In genomic region chr17:43135454-43135819, GRCh38 we compare ENCODE assay signal across 18 cellular contexts. TPM values are rescaled to one million over a fixed set of nuclear protein-coding genes. Genes with fewer than 3 reads are reported as not detected.
A peak's percentile ranks its signal among the peaks of the same experiment; 100 is the strongest.
DNase-seq lines count a peak whose midpoint lies in the region; ATAC-seq and TF ChIP-seq lines count a peak whose summit lies in the region.
"Had no signal": no experiment of that assay in that cellular context is flagged by ENCODE, and none has a peak within 500 bp of the region (broad histone marks: within the 10 kb centered on the region; RNA-seq: fewer than 3 reads in every experiment).

No MANE protein-coding gene starts in this region.

- H3K4me1 Mint-ChIP-seq in GM23338, result peaks cover 5% of the 10 kb centered on the region
- H3K4me1 Mint-ChIP-seq in activated T-cell treated with anti-CD3 and anti-CD28 coated beads, Interleukin-2, amount 50 U/mL, for 72 hours (ENCODE audit: low read depth), result peaks cover 12% of the 10 kb centered on the region

- H3K9me2 ChIP-seq in GM23338 (ENCODE audit: insufficient read depth), result no peaks in the 10 kb centered on the region
- no peaks in the 10 kb centered on the region for H3K9me2 ChIP-seq in SU-DHL-6 (replicated peaks; ENCODE audit: insufficient read depth, low read length)

- DNase-seq in GM23338 (ENCODE audit: low spot score) (peak; percentile 59), mesenteric fat pad (ENCODE audit: low spot score) (peak; percentile 75), mammary epithelial cell (no peak)
- DNase-seq in activated T-cell treated with anti-CD3 and anti-CD28 coated beads, Interleukin-2, amount 50 U/mL, for 72 hours, result no peak
- DNase-seq: DMS79; GOT3; NCI-H1092; NCI-H1436 treated with DMSO at 0.1 percent for 48 hours; NCI-H2029; NCI-H2227 treated with DMSO at 0.1 percent for 48 hours; NCI-H510A; NK-92 treated with Interleukin-12 subunit alpha and Interleukin-12 subunit beta, amount 100 ng/mL, for 24 hours; Peyer's patch; SJCRH30; T-helper 1 cell had no signal

- intact Hi-C loops in mammary epithelial cell (cut with micrococcal nuclease), result no loop called here

- H2AFZ ChIP-seq in GM23338 (no peak overlapping the region), SU-DHL-6 (ENCODE audit: low read depth, low read length, severe bottlenecking) (no peak overlapping the region), mammary epithelial cell (ENCODE audit: low read depth, low read length) (no peak overlapping the region)

- H3K27ac ChIP-seq in BLaER1 treated with 17β-estradiol and CSF1 and Interleukin-3, amounts not matched to agents 10 nM and 100 nM, result peak overlapping the region in 6 of 11 experiments; percentile 28 to 57 (median 44); a peak in 9 of 22 replicates
- H3K27ac ChIP-seq in GM23338 (ENCODE audit: low read depth) (no peak overlapping the region), SU-DHL-6 (ENCODE audit: low read depth, low read length) (peak overlapping the region; percentile 74), mammary epithelial cell (ENCODE audit: insufficient read depth, low read depth, low read length) (no peak overlapping the region)
- H3K27ac ChIP-seq: Peyer's patch, SJCRH30 had no signal

- dilution Hi-C loops in mammary epithelial cell (cut with HindIII; ENCODE audit: low sequenced_read_pairs), result no loop called here

- H3K9me3 ChIP-seq in BLaER1 treated with 17β-estradiol and CSF1 and Interleukin-3, amounts not matched to agents 10 nM and 100 nM (replicated peaks in 1 of 11), result no peaks in the 10 kb centered on the region
- H3K9me3 ChIP-seq in SU-DHL-6 (ENCODE audit: insufficient read depth, low read length) (no peaks in the 10 kb centered on the region), mammary epithelial cell (replicated peaks; ENCODE audit: insufficient read depth, low read length) (no peaks in the 10 kb centered on the region)
- H3K9me3 ChIP-seq: Peyer's patch, SJCRH30 had no signal

- no peak overlapping the region for H3K27ac Mint-ChIP-seq in GM23338
- no peak overlapping the region for H3K27ac Mint-ChIP-seq in activated T-cell treated with anti-CD3 and anti-CD28 coated beads, Interleukin-2, amount 50 U/mL, for 72 hours

- H3K4me3 Mint-ChIP-seq in GM23338, result no peak overlapping the region
- no peak overlapping the region for H3K4me3 Mint-ChIP-seq in activated T-cell treated with anti-CD3 and anti-CD28 coated beads, Interleukin-2, amount 50 U/mL, for 72 hours

- 0 out of 2 replicates have a peak, but pooled peaks cover 2% of the 10 kb centered on the region for H3F3A ChIP-seq in GM23338 (replicated peaks; ENCODE audit: low read depth)
- no peaks in the 10 kb centered on the region for H3F3A ChIP-seq in SU-DHL-6 (ENCODE audit: insufficient read depth)

- H3K79me2 ChIP-seq in GM23338 (replicated peaks; ENCODE audit: insufficient read depth), result no peaks in the 10 kb centered on the region
- H3K79me2 ChIP-seq in SU-DHL-6 (ENCODE audit: insufficient read depth, low read length), result no peaks in the 10 kb centered on the region
- peaks cover 5% of the 10 kb centered on the region for H3K79me2 ChIP-seq in mammary epithelial cell (ENCODE audit: insufficient read depth, low read length)

- peaks cover 50% of the 10 kb centered on the region for H3K36me3 Mint-ChIP-seq in GM23338 (ENCODE audit: low read depth)
- peaks cover 13 to 30% of the 10 kb centered on the region in 2 donors for H3K36me3 Mint-ChIP-seq in activated T-cell treated with anti-CD3 and anti-CD28 coated beads, Interleukin-2, amount 50 U/mL, for 72 hours (ENCODE audit: insufficient read depth in 2 of 2)

- H3K9ac ChIP-seq in BLaER1 treated with 17β-estradiol and CSF1 and Interleukin-3, amounts not matched to agents 10 nM and 100 nM, result peak overlapping the region in 2 of 11 experiments; percentile 6 to 54; a peak in 1 of 22 replicates
- H3K9ac ChIP-seq in SU-DHL-6 (ENCODE audit: low read length) (no peak overlapping the region), mammary epithelial cell (ENCODE audit: insufficient read depth, low read length) (no peak overlapping the region)

- CTCF ChIA-PET in mammary epithelial cell (lab: Charles Lee; ENCODE audit: low non-redundant PET), result no interaction called here

- peaks cover 23 to 52% (median 41%) of the 10 kb centered on the region in 11 experiments for H3K36me3 ChIP-seq in BLaER1 treated with 17β-estradiol and CSF1 and Interleukin-3, amounts not matched to agents 10 nM and 100 nM
- H3K36me3 ChIP-seq in GM23338 (ENCODE audit: insufficient read depth) (no peaks in the 10 kb centered on the region), SU-DHL-6 (ENCODE audit: low read length) (no peaks in the 10 kb centered on the region), mammary epithelial cell (ENCODE audit: insufficient read depth, low read length) (peaks cover 13% of the 10 kb centered on the region)

- no peak overlapping the region for H3K4me3 ChIP-seq in BLaER1 treated with 17β-estradiol and CSF1 and Interleukin-3, amounts not matched to agents 10 nM and 100 nM
- H3K4me3 ChIP-seq in GM23338 (no peak overlapping the region), SU-DHL-6 (ENCODE audit: insufficient read depth, low read length, poor library complexity, severe bottlenecking) (no peak overlapping the region), mammary epithelial cell (replicated peaks in 1 of 3; ENCODE audit: insufficient read depth in 1 of 3, low read depth in 2 of 3, low read length in 3 of 3) (no peak overlapping the region)
- H3K4me3 ChIP-seq: Peyer's patch, SJCRH30 had no signal

- H3K9me3 Mint-ChIP-seq in GM23338, result peaks cover 17% of the 10 kb centered on the region; the same call in 2 of the 3 replicates
- H3K9me3 Mint-ChIP-seq in activated T-cell treated with anti-CD3 and anti-CD28 coated beads, Interleukin-2, amount 50 U/mL, for 72 hours, result peaks cover 0 to 2% of the 10 kb centered on the region in 2 donors

- peaks cover 2% of the 10 kb centered on the region for H3K27me3 Mint-ChIP-seq in GM23338 (ENCODE audit: insufficient read depth, low read depth, poor library complexity)
- no peaks in the 10 kb centered on the region for H3K27me3 Mint-ChIP-seq in activated T-cell treated with anti-CD3 and anti-CD28 coated beads, Interleukin-2, amount 50 U/mL, for 72 hours (ENCODE audit: low read depth)

- TF ChIP-seq CTCF in GM23338 (conservative IDR thresholded peaks at IDR 0.05; ENCODE audit: low read depth in 2 of 2) (peak; percentile 34 to 60), SU-DHL-6 (IDR thresholded peaks at IDR 0.05; ENCODE audit: insufficient read depth, low read length, poor library complexity, severe bottlenecking) (no peak), mammary epithelial cell (conservative IDR thresholded peaks at IDR 0.05 in 1 of 2, IDR thresholded peaks at IDR 0.05 in 1 of 2; ENCODE audit: extremely low read depth in 1 of 2, insufficient read depth in 1 of 2, low read depth in 1 of 2, low read length in 2 of 2) (no peak)

- in situ Hi-C loops in mammary epithelial cell (cut with MboI; ENCODE audit: low sequenced_read_pairs in 2 of 2), result no loop called here

- no peaks in the 10 kb centered on the region for H3K27me3 ChIP-seq in BLaER1 treated with 17β-estradiol and CSF1 and Interleukin-3, amounts not matched to agents 10 nM and 100 nM
- H3K27me3 ChIP-seq in GM23338 (ENCODE audit: insufficient read depth), result no peaks in the 10 kb centered on the region
- no peaks in the 10 kb centered on the region for H3K27me3 ChIP-seq in SU-DHL-6 (ENCODE audit: low read length)
- no peaks in the 10 kb centered on the region for H3K27me3 ChIP-seq in mammary epithelial cell (ENCODE audit: insufficient read depth, low read length)
- H3K27me3 ChIP-seq: Peyer's patch, SJCRH30 had no signal

- no TSS peak for BruUV-seq in mammary epithelial cell (replicated peaks; lab: Mats Ljungman, UMichigan)

- 100% methylated on average over 1 of the region's 19 CpGs for WGBS in mammary epithelial cell (ENCODE audit: low coverage, missing lambda C conversion rate)

- H3K4me2 ChIP-seq in BLaER1 treated with 17β-estradiol and CSF1 and Interleukin-3, amounts not matched to agents 10 nM and 100 nM, result peak overlapping the region in 8 of 11 experiments; percentile 16 to 45 (median 32); a peak in 13 of 22 replicates
- H3K4me2 ChIP-seq in GM23338 (no peak overlapping the region), SU-DHL-6 (ENCODE audit: low read depth, low read length, poor library complexity, severe bottlenecking) (no peak overlapping the region), mammary epithelial cell (ENCODE audit: insufficient read depth, low read depth, low read length) (no peak overlapping the region)

- H3K4me1 ChIP-seq in BLaER1 treated with 17β-estradiol and CSF1 and Interleukin-3, amounts not matched to agents 10 nM and 100 nM, result peaks cover 28 to 56% (median 48%) of the 10 kb centered on the region in 10 experiments
- H3K4me1 ChIP-seq in GM23338 (ENCODE audit: insufficient read depth) (no peaks in the 10 kb centered on the region), mammary epithelial cell (ENCODE audit: insufficient read depth, low read length) (no peaks in the 10 kb centered on the region)
- H3K4me1 ChIP-seq: Peyer's patch had no signal

- peaks cover 0 to 5% (median 0%) of the 10 kb centered on the region in 11 experiments; a peak in 2 of 22 replicates for H4K20me1 ChIP-seq in BLaER1 treated with 17β-estradiol and CSF1 and Interleukin-3, amounts not matched to agents 10 nM and 100 nM
- H4K20me1 ChIP-seq in GM23338 (replicated peaks; ENCODE audit: insufficient read depth), result no peaks in the 10 kb centered on the region
- H4K20me1 ChIP-seq in SU-DHL-6 (ENCODE audit: low read depth, low read length), result no peaks in the 10 kb centered on the region
- H4K20me1 ChIP-seq in mammary epithelial cell (ENCODE audit: insufficient read depth, low read length), result no peaks in the 10 kb centered on the region

- ATAC-seq in GM23338 (peak; percentile 90), GM21786 (IDR thresholded peaks at IDR 0.05; ENCODE audit: unreplicated experiment) (no peak)
- no peak for ATAC-seq in activated T-cell treated with anti-CD3 and anti-CD28 coated beads, Interleukin-2, amount 50 U/mL, for 72 hours (replicated peaks in 1 of 2)

TF ChIP-seq in GM23338, 12 proteins besides CTCF, POLR2A, EP300 and RAD21 (continues in another document):
- TF ChIP-seq ZNF114 (CRISPR knock-in tag; IDR thresholded peaks at IDR 0.05), result no peak

RNA-seq across cellular contexts. Expression of gene BRCA1, which starts 10.3 kb away (rescaled TPM):
- total RNA-seq in GM23338 (2014; rRNA removed; shearing (Covaris generic)), result 31.9 and 45.9 TPM in 2 replicates
- 37.8 and 43.2 TPM in 2 replicates for polyA plus RNA-seq in GM23338 (2016; fragmentation: Nextera tagmentation; extraction: Ambion mirVana)
- total RNA-seq in mesenteric fat pad, result 3.4 TPM
- 100 to 1,000 TPM; 111 to 137 TPM for total RNA-seq in activated T-cell treated with anti-CD3 and anti-CD28 coated beads, Interleukin-2, amount 50 U/mL, for 72 hours
- total RNA-seq in mammary epithelial cell, result 10 to 100 TPM in 1 of 2 donors, 1 to 10 TPM in 1; 5.5 to 35.8 TPM
- 35.7 TPM for polyA plus RNA-seq in mammary epithelial cell
- 135 TPM for polyA minus RNA-seq in mammary epithelial cell

RNA-seq across cellular contexts. Expression of gene NBR1, which starts 35.6 kb away (rescaled TPM):
- total RNA-seq in GM23338 (2014; rRNA removed; shearing (Covaris generic)), result 32.3 and 36.8 TPM in 2 replicates
- 10.1 and 12.6 TPM in 2 replicates for polyA plus RNA-seq in GM23338 (2016; fragmentation: Nextera tagmentation; extraction: Ambion mirVana)
- total RNA-seq in mesenteric fat pad, result 57.1 TPM
- 10 to 100 TPM; 86.3 to 92.1 TPM for total RNA-seq in activated T-cell treated with anti-CD3 and anti-CD28 coated beads, Interleukin-2, amount 50 U/mL, for 72 hours
- total RNA-seq in mammary epithelial cell, result 100 to 1,000 TPM in 1 of 2 donors, 10 to 100 TPM in 1; 65.2 to 100 TPM
- polyA plus RNA-seq in mammary epithelial cell, result 42.3 TPM
- 52.6 TPM for polyA minus RNA-seq in mammary epithelial cell

Comparison
In these comparisons a context has a peak if more than half of its experiments do, and no peak if none do; other contexts are left out.
1. H3K27ac ChIP-seq: peak in BLaER1 treated with 17β-estradiol and CSF1 and Interleukin-3, amounts not matched to agents 10 nM and 100 nM (6 of 11) and SU-DHL-6 (single experiment); none in GM23338 (single experiment) and mammary epithelial cell (single experiment).
2. H3K4me2 ChIP-seq: peak in BLaER1 treated with 17β-estradiol and CSF1 and Interleukin-3, amounts not matched to agents 10 nM and 100 nM (8 of 11); none in GM23338 (single experiment), SU-DHL-6 (single experiment) and mammary epithelial cell (single experiment).
3. DNase-seq: peak in GM23338 (single experiment) and mesenteric fat pad (single experiment); none in activated T-cell treated with anti-CD3 and anti-CD28 coated beads, Interleukin-2, amount 50 U/mL, for 72 hours (0 of 2) and mammary epithelial cell (single experiment).
4. CTCF ChIP-seq: peak in GM23338 (2 of 2); none in SU-DHL-6 (single experiment) and mammary epithelial cell (0 of 2).